1 cellular context compared by ENCODE assay signal in genomic region chr7:1646957-1647891, GRCh38.
TF ChIP-seq lines count a peak whose summit lies in the region.

No MANE protein-coding gene starts in this region.

TF ChIP-seq in H1, 55 proteins besides CTCF, POLR2A, EP300 and RAD21 (continued from another document):
- TF ChIP-seq EZH2 (IDR thresholded peaks at IDR 0.05; ENCODE audit: low read depth, low read length, severe bottlenecking) (no peak), POLR2AphosphoS5 (IDR thresholded peaks at IDR 0.05; ENCODE audit: low read depth, low read length) (no peak)
- TF ChIP-seq, protein P1, sequence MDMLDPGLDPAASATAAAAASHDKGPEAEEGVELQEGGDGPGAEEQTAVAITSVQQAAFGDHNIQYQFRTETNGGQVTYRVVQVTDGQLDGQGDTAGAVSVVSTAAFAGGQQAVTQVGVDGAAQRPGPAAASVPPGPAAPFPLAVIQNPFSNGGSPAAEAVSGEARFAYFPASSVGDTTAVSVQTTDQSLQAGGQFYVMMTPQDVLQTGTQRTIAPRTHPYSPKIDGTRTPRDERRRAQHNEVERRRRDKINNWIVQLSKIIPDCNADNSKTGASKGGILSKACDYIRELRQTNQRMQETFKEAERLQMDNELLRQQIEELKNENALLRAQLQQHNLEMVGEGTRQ (IDR thresholded peaks at IDR 0.05; ENCODE audit: low read length): no peak
